Comparison of ENCODE assay signal across 1 cellular context in the genomic region with DNA sequence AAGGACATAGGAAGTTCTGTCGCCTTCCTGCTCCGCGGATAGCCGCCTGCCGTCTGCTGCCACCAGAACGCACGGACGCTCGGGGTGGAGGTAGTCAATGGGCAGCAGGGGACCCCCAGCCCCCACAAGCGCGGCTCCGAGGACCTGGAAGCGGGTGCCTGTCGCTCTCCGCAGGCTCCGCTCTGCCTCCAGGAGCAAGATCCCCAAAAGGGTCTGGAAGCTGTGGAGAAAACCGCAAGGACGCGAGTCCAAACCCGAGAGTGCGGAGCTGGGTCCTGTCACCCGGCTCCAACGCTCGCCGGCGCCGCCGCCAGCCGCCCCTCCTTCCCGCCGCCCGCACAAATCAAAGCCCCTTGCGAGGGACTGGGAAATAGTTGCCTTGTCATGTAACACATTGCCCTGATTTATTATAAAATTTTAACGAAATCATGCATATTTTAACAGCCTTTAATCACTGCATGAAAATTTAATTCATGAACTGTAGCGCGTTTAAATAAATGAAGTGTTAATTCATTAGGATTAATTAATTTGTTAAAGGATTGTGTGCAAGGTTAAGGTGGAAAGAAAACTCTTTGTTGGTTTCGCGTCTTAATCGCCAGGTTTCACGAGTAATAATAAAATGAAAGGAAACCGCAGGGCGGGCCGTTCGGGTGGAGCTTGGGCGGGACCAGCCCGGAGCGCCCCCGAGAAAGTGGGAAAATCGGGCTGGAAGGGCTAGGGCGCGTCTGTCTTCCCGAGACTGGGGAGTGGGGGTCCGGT.
TF ChIP-seq lines count a peak whose summit lies in the region.

No MANE protein-coding gene starts in this region.

TF ChIP-seq in IMR-90, 13 proteins besides CTCF, POLR2A, EP300 and RAD21:
- TF ChIP-seq NFE2L2 (IDR thresholded peaks at IDR 0.05; ENCODE audit: low read depth, low read length) = no peak
- TF ChIP-seq RCOR1 (IDR thresholded peaks at IDR 0.05; ENCODE audit: insufficient replicate concordance, low read length) = no peak
- no peak for TF ChIP-seq BHLHE40 (IDR thresholded peaks at IDR 0.05; ENCODE audit: low read depth, low read length)
- no peak for TF ChIP-seq FOS (IDR thresholded peaks at IDR 0.05; ENCODE audit: low read depth, low read length)
- TF ChIP-seq MXI1 (IDR thresholded peaks at IDR 0.05; ENCODE audit: borderline replicate concordance, low read depth, low read length) = no peak
- TF ChIP-seq CHD1 (IDR thresholded peaks at IDR 0.05; ENCODE audit: low read depth, low read length) = no peak
- TF ChIP-seq CEBPB (IDR thresholded peaks at IDR 0.05; ENCODE audit: low read depth, low read length) = no peak
